ENCODE assay signal across 8 cellular contexts in genomic region chr11:697811-698311, GRCh38. TPM values are rescaled to one million over a fixed set of nuclear protein-coding genes. Genes with fewer than 3 reads are reported as not detected.
DNase-seq lines count a peak whose midpoint lies in the region; ATAC-seq, FAIRE-seq and TF ChIP-seq lines count a peak whose summit lies in the region.

No MANE protein-coding gene starts in this region.

- H3K79me2 ChIP-seq in SK-N-SH (ENCODE audit: insufficient read depth): peaks cover 37% of the 10 kb centered on the region

- DNase-seq in SK-N-SH (no peak), glomerular visceral epithelial cell (ENCODE audit: extremely low spot score) (peak; percentile 82), stomach (no peak), D721Med (ENCODE audit: insufficient read length, low spot score) (no peak), epidermal melanocyte (ENCODE audit: insufficient read length, low spot score) (no peak), GM13976 (ENCODE audit: low spot score) (no peak)

- POLR2A ChIA-PET in SK-N-SH (lab: Yijun Ruan, JAX): interaction anchor here (0.6 to 1.0 kb wide), 2 partner anchors 13 to 79 kb away, joined by 3 read pairs; partner anchors contain the start of gene GATD1

- H3K36me3 ChIP-seq in SK-N-SH (replicated peaks in 1 of 2; ENCODE audit: control insufficient read depth in 1 of 2, insufficient read depth in 2 of 2, low read length in 1 of 2) (peaks cover 0 to 3% of the 10 kb centered on the region in 2 experiments), stomach (peaks cover 6 to 34% (median 28%) of the 10 kb centered on the region in 4 donors)

- H3K4me2 ChIP-seq in SK-N-SH: peak overlapping the region; percentile 41; the same call in 1 of the 2 replicates

- H3K9me3 ChIP-seq in SK-N-SH (no peaks in the 10 kb centered on the region), stomach (no peaks in the 10 kb centered on the region)

- peak overlapping the region; percentile 5 to 11; a peak in 1 of 4 replicates for H3K27ac ChIP-seq in SK-N-SH (ENCODE audit: low read depth in 2 of 2, low read length in 1 of 2)
- peak overlapping the region; percentile 99 for H3K27ac ChIP-seq in VCaP
- H3K27ac ChIP-seq in stomach: peak overlapping the region in 4 of 5 donors; percentile 95 to 100 (median 98)

- ATAC-seq in SK-N-SH treated with all-trans-retinoic acid at 6 μM for 48 hours: no peak

- H3K4me1 ChIP-seq in SK-N-SH (ENCODE audit: control insufficient read depth in 1 of 2, insufficient read depth in 2 of 2, low read depth in 1 of 2, low read length in 1 of 2) (peaks cover 12 to 20% of the 10 kb centered on the region in 2 experiments; a peak in 2 of 4 replicates), stomach (peaks cover 44 to 67% (median 54%) of the 10 kb centered on the region in 4 donors)

- H3K4me3 ChIP-seq in SK-N-SH (ENCODE audit: low read depth in 2 of 2, low read length in 1 of 2) (no peak overlapping the region), stomach (no peak overlapping the region)

- no peak overlapping the region for H2AFZ ChIP-seq in SK-N-SH (ENCODE audit: low read depth)

- TF ChIP-seq POLR2A in stomach (IDR thresholded peaks at IDR 0.05): no peak

- TF ChIP-seq RAD21 in SK-N-SH (IDR thresholded peaks at IDR 0.05; ENCODE audit: low read length): no peak

- no peaks in the 10 kb centered on the region for H3K9me2 ChIP-seq in SK-N-SH

- FAIRE-seq in D721Med (lab: Jason Lieb, UNC): no peak

- no peak overlapping the region for H3K9ac ChIP-seq in SK-N-SH

- TF ChIP-seq EP300 in SK-N-SH (IDR thresholded peaks at IDR 0.05; ENCODE audit: borderline replicate concordance in 1 of 2, low read depth in 1 of 2, low read length in 1 of 2): no peak
- TF ChIP-seq EP300 in stomach (IDR thresholded peaks at IDR 0.05): no peak

- CTCF ChIA-PET in SK-N-SH (lab: Yijun Ruan, JAX): interaction anchor here (0.9 to 11.4 kb wide), 3 partner anchors 26 to 147 kb away, joined by 3 to 122 read pairs (median 7); no protein-coding TSS in a partner anchor

- TF ChIP-seq CTCF in SK-N-SH (IDR thresholded peaks at IDR 0.05) (no peak), VCaP (conservative IDR thresholded peaks at IDR 0.05) (no peak), stomach (IDR thresholded peaks at IDR 0.05) (no peak), D721Med (IDR thresholded peaks at IDR 0.05; ENCODE audit: insufficient read depth, missing control alignments) (no peak), GM13976 (IDR thresholded peaks at IDR 0.05; ENCODE audit: borderline replicate concordance, control extremely low read depth, extremely low read depth, insufficient read depth, missing control alignments) (no peak)

- peaks cover 10% of the 10 kb centered on the region; the same call in 1 of the 2 replicates for H4K20me1 ChIP-seq in SK-N-SH (ENCODE audit: insufficient read depth)

- WGBS in SK-N-SH (ENCODE audit: low lambda C conversion rate): 64% methylated on average over 10 of the region's 11 CpGs
- 76 to 83% (median 82%) methylated on average over 11 of the region's 11 CpGs for WGBS in stomach, 5 donors

- no peaks in the 10 kb centered on the region for H3F3A ChIP-seq in SK-N-SH (replicated peaks; ENCODE audit: insufficient read depth)

- H3K27me3 ChIP-seq in SK-N-SH (ENCODE audit: insufficient read depth) (no peaks in the 10 kb centered on the region), stomach (no peaks in the 10 kb centered on the region)

- in situ Hi-C loops in GM13976 (cut with MboI; ENCODE audit: low sequenced_read_pairs, unreplicated experiment): no loop called here

- intact Hi-C loops in stomach (cut with DNase I; ENCODE audit: low total_unique reads): no loop called here

TF ChIP-seq in SK-N-SH, 30 proteins besides CTCF, POLR2A, EP300 and RAD21:
- no peak for TF ChIP-seq RCOR1 (IDR thresholded peaks at IDR 0.05; ENCODE audit: low read length)
- no peak for TF ChIP-seq POLR2AphosphoS5 (IDR thresholded peaks at IDR 0.05; ENCODE audit: low read depth, low read length)
- TF ChIP-seq MAX (IDR thresholded peaks at IDR 0.05; ENCODE audit: low read depth): 0 out of 2 replicates have a peak, but pooled peaks have one; percentile 20
- TF ChIP-seq FOSL2 (IDR thresholded peaks at IDR 0.05; ENCODE audit: borderline replicate concordance, low read depth): peak; percentile 46; the same call in 1 of the 2 replicates
TF ChIP-seq in SK-N-SH: peak in this region for 2.

TF ChIP-seq in SK-N-SH treated with all-trans-retinoic acid at 6 μM for 48 hours, 23 proteins besides CTCF, POLR2A, EP300 and RAD21:
- TF ChIP-seq ARNTL (CRISPR knock-in tag; IDR thresholded peaks at IDR 0.05; ENCODE audit: borderline replicate concordance, low read depth) (no peak), OSR1 (CRISPR knock-in tag; IDR thresholded peaks at IDR 0.05) (no peak), CSDC2 (CRISPR knock-in tag; IDR thresholded peaks at IDR 0.05) (no peak), ZNF565 (CRISPR knock-in tag; conservative IDR thresholded peaks at IDR 0.05; ENCODE audit: low read depth) (no peak), TCF4 (CRISPR knock-in tag; IDR thresholded peaks at IDR 0.05; ENCODE audit: borderline replicate concordance) (no peak), TOX (CRISPR knock-in tag; IDR thresholded peaks at IDR 0.05; ENCODE audit: borderline replicate concordance) (no peak), ZNF70 (CRISPR knock-in tag; IDR thresholded peaks at IDR 0.05) (no peak), TSHZ2 (CRISPR knock-in tag; IDR thresholded peaks at IDR 0.05) (no peak), POU6F1 (CRISPR knock-in tag; IDR thresholded peaks at IDR 0.05; ENCODE audit: borderline replicate concordance, low read depth) (no peak), ZFP30 (CRISPR knock-in tag; IDR thresholded peaks at IDR 0.05) (no peak), PPARA (CRISPR knock-in tag; IDR thresholded peaks at IDR 0.05; ENCODE audit: borderline replicate concordance) (no peak), BACH2 (CRISPR knock-in tag; IDR thresholded peaks at IDR 0.05; ENCODE audit: borderline replicate concordance) (no peak)
TF ChIP-seq in SK-N-SH treated with all-trans-retinoic acid at 6 μM for 48 hours: peak in this region for 0.

RNA-seq across cellular contexts. Expression of gene TMEM80, which starts 2.2 kb away (rescaled TPM):
- polyA plus RNA-seq in SK-N-SH (2012; rRNA removed): 40.4 and 51.0 TPM in 2 replicates
- 34.3 and 36.4 TPM in 2 replicates for polyA plus RNA-seq in SK-N-SH (2012; cell fraction: cytosol; rRNA removed)
- polyA plus RNA-seq in SK-N-SH (2012; cell fraction: nucleus; rRNA removed): 88.5 and 114 TPM in 2 replicates
- 10 to 100 TPM in 4 of 5 donors, 1 to 10 TPM in 1; 4.9 to 46.5 (median 21.5) TPM for total RNA-seq in stomach
- 10 to 100 TPM in 2 of 3 donors, 1 to 10 TPM in 1; 9.0 to 30.8 (median 18.1) TPM for polyA plus RNA-seq in stomach

RNA-seq across cellular contexts. Expression of gene DEAF1, which starts 2.8 kb away (rescaled TPM):
- 36.0 and 40.6 TPM in 2 replicates for polyA plus RNA-seq in SK-N-SH (2012; rRNA removed)
- polyA plus RNA-seq in SK-N-SH (2012; cell fraction: cytosol; rRNA removed): 19.2 and 27.9 TPM in 2 replicates
- polyA plus RNA-seq in SK-N-SH (2012; cell fraction: nucleus; rRNA removed): 28.1 and 32.0 TPM in 2 replicates
- 100 to 1,000 TPM in 1 of 5 donors, 10 to 100 TPM in 4; 12.3 to 111 (median 29.4) TPM for total RNA-seq in stomach
- 10 to 100 TPM; 41.4 to 51.8 (median 45.1) TPM for polyA plus RNA-seq in stomach

RNA-seq across cellular contexts. Expression of gene EPS8L2, which starts 8.2 kb away (rescaled TPM):
- polyA plus RNA-seq in SK-N-SH (2012; rRNA removed) (0.67 and 0.74 TPM in 2 replicates), stomach (100 to 1,000 TPM in 1 of 3 donors, 10 to 100 TPM in 2; 91.5 to 190 (median 96.2) TPM)
- 0.42 and 0.52 TPM in 2 replicates for polyA plus RNA-seq in SK-N-SH (2012; cell fraction: cytosol; rRNA removed)
- 3.7 and 4.3 TPM in 2 replicates for polyA plus RNA-seq in SK-N-SH (2012; cell fraction: nucleus; rRNA removed)
- total RNA-seq in stomach: 100 to 1,000 TPM in 4 of 5 donors, 10 to 100 TPM in 1; 45.0 to 617 (median 306) TPM

RNA-seq across cellular contexts. Expression of gene TALDO1, which starts 49.4 kb away (rescaled TPM):
- polyA plus RNA-seq in SK-N-SH (2012; rRNA removed) (78.4 and 103 TPM in 2 replicates), stomach (100 to 1,000 TPM; 139 to 214 (median 208) TPM)
- 84.3 and 95.6 TPM in 2 replicates for polyA plus RNA-seq in SK-N-SH (2012; cell fraction: cytosol; rRNA removed)
- 75.1 and 87.3 TPM in 2 replicates for polyA plus RNA-seq in SK-N-SH (2012; cell fraction: nucleus; rRNA removed)
- 100 to 1,000 TPM in 4 of 5 donors, 10 to 100 TPM in 1; 85.9 to 258 (median 175) TPM for total RNA-seq in stomach

Comparison
In these comparisons a context has a peak if more than half of its experiments do, and no peak if none do; other contexts are left out.
1. H3K27ac ChIP-seq: peak in every context shown above with its lines; median percentile 99 in VCaP; 98 in stomach; 8 in SK-N-SH.
2. RNA of gene EPS8L2, which starts 8.2 kb away (polyA plus RNA-seq): 91.5 to 190 TPM in stomach; 0.42 to 4.3 TPM in SK-N-SH; every median in the first group is over 10 times any median in the second.